Comparison of ENCODE assay signal across 21 cellular contexts in the genomic region with DNA sequence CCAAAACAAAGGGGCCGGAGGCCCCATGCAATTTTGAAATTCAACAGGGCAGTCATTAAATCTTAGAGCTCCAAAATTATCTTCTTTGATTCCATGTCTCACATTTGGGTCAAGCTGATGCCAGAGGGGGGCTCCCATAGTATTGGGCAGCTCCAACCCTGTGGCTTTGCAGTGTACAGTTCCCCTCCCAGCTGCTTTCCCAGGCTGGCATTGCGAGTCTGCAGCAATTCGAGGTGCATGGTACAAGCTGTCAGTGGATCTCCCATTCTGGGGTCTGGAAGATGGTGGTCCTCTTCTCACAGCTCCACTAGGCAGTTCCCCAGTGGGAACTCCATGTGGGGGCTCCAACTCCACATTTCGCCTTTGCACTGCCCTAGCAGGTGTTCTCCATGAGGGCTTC.
DNase-seq lines count a peak whose midpoint lies in the region; ATAC-seq, FAIRE-seq and TF ChIP-seq lines count a peak whose summit lies in the region.
"Had no signal": no experiment of that assay in that cellular context is flagged by ENCODE, and none has a peak within 500 bp of the region (broad histone marks: within the 10 kb centered on the region; RNA-seq: fewer than 3 reads in every experiment).

No MANE protein-coding gene starts in this region.

- no peak for FAIRE-seq in A549 (lab: Jason Lieb, UNC)
- FAIRE-seq: A204.1, D721Med, G401.6, GM12891, GM19239 had no signal

- POLR2A ChIA-PET in A549 (lab: Yijun Ruan, JAX), result no interaction called here
- POLR2A ChIA-PET in HEK293 (lab: Yijun Ruan, JAX), result no interaction called here

- no peak overlapping the region for H3K4me2 ChIP-seq in A549
- H3K4me2 ChIP-seq: BLaER1 treated with 17β-estradiol and CSF1 and Interleukin-3, amounts not matched to agents 10 nM and 100 nM had no signal

- peaks cover 12 to 19% of the 10 kb centered on the region in 2 donors for H3K9me3 Mint-ChIP-seq in stimulated activated naive B cell treated with anti-CD40 and anti-IgM and Interleukin-4, amounts not matched to agents 10 μg/mL and 1 μg/mL and 100 μg/mL, for 72 hours
- H3K9me3 Mint-ChIP-seq: CD4-positive, alpha-beta T cell; CD8-positive, alpha-beta T cell had no signal

- CTCF ChIA-PET in A549 (lab: Yijun Ruan, JAX) (no interaction called here), HEK293 (lab: Yijun Ruan, JAX) (no interaction called here)

- no peak for TF ChIP-seq RAD21 in A549 (conservative IDR thresholded peaks at IDR 0.05 in 1 of 2, IDR thresholded peaks at IDR 0.05 in 1 of 2)

- TF ChIP-seq EP300 in A549 (IDR thresholded peaks at IDR 0.05), result no peak

- TF ChIP-seq CTCF in A549 (IDR thresholded peaks at IDR 0.05) (no peak), HEK293 (tag by site-specific recombination; IDR thresholded peaks at IDR 0.05) (no peak)

- WGBS in A549 (ENCODE audit: missing lambda C conversion rate), result 80% methylated on average over 4 of the region's 4 CpGs

- peak overlapping the region; percentile 3 for H3K27ac Mint-ChIP-seq in stimulated activated naive B cell treated with anti-CD40 and anti-IgM and Interleukin-4, amounts not matched to agents 10 μg/mL and 1 μg/mL and 100 μg/mL, for 72 hours
- H3K27ac Mint-ChIP-seq: B cell; CD4-positive, alpha-beta T cell; CD8-positive, alpha-beta T cell had no signal

- H3K36me3 ChIP-seq in HEK293 (ENCODE audit: control insufficient read depth in 2 of 2, insufficient read depth in 1 of 2, low read length in 2 of 2), result no peaks in the 10 kb centered on the region

- H3K4me1 ChIP-seq in A549, result 0 out of 3 replicates have a peak, but pooled peaks cover 5% of the 10 kb centered on the region
- no peaks in the 10 kb centered on the region for H3K4me1 ChIP-seq in HEK293 (ENCODE audit: control insufficient read depth, insufficient read depth, low read length)
- H3K4me1 ChIP-seq: BLaER1 treated with 17β-estradiol and CSF1 and Interleukin-3, amounts not matched to agents 10 nM and 100 nM; Caco-2 had no signal

- H3K4me3 Mint-ChIP-seq in stimulated activated naive B cell treated with anti-CD40 and anti-IgM and Interleukin-4, amounts not matched to agents 10 μg/mL and 1 μg/mL and 100 μg/mL, for 72 hours, result no peak overlapping the region
- H3K4me3 Mint-ChIP-seq: B cell; CD4-positive, alpha-beta T cell; CD8-positive, alpha-beta T cell had no signal

- H3K27me3 Mint-ChIP-seq in stimulated activated naive B cell treated with anti-CD40 and anti-IgM and Interleukin-4, amounts not matched to agents 10 μg/mL and 1 μg/mL and 100 μg/mL, for 72 hours, result no peaks in the 10 kb centered on the region

- DNase-seq in A549 (ENCODE audit: low read depth in 1 of 2, low spot score in 1 of 2) (no peak), NCI-H1930 (lab: John Stamatoyannopoulos, UW) (no peak), NCI-H526 treated with DMSO at 0.1 percent for 48 hours (lab: John Stamatoyannopoulos, UW) (no peak)
- DNase-seq in stimulated activated naive B cell treated with anti-CD40 and anti-IgM and Interleukin-4, amounts not matched to agents 10 μg/mL and 1 μg/mL and 100 μg/mL, for 72 hours, result no peak
- DNase-seq: 8988T; AML-193; Caco-2; Calu3; CD4-positive, alpha-beta T cell; CD8-positive, alpha-beta T cell; DMS79 treated with DMSO at 0.1 percent for 48 hours; GF-D8 had no signal

- H3K36me3 Mint-ChIP-seq in stimulated activated naive B cell treated with anti-CD40 and anti-IgM and Interleukin-4, amounts not matched to agents 10 μg/mL and 1 μg/mL and 100 μg/mL, for 72 hours, result peaks cover 0 to 19% of the 10 kb centered on the region in 2 donors
- H3K36me3 Mint-ChIP-seq: CD8-positive, alpha-beta T cell had no signal

- H3K4me1 Mint-ChIP-seq in stimulated activated naive B cell treated with anti-CD40 and anti-IgM and Interleukin-4, amounts not matched to agents 10 μg/mL and 1 μg/mL and 100 μg/mL, for 72 hours, result peaks cover 6 to 13% of the 10 kb centered on the region in 2 donors
- H3K4me1 Mint-ChIP-seq: B cell had no signal

- peak; percentile 41 to 50; a peak in 3 of 6 replicates for ATAC-seq in A549
- no peak for ATAC-seq in stimulated activated naive B cell treated with anti-CD40 and anti-IgM and Interleukin-4, amounts not matched to agents 10 μg/mL and 1 μg/mL and 100 μg/mL, for 72 hours (replicated peaks)
- ATAC-seq: CD8-positive, alpha-beta T cell had no signal

- H3K4me3 ChIP-seq in A549 (no peak overlapping the region), HEK293 (ENCODE audit: low read depth, low read length) (no peak overlapping the region)
- H3K4me3 ChIP-seq: BLaER1 treated with 17β-estradiol and CSF1 and Interleukin-3, amounts not matched to agents 10 nM and 100 nM had no signal

- H3K27ac ChIP-seq in A549 (no peak overlapping the region), HEK293 (ENCODE audit: extremely low read depth, low read depth, low read length) (no peak overlapping the region)
- H3K27ac ChIP-seq: BLaER1 treated with 17β-estradiol and CSF1 and Interleukin-3, amounts not matched to agents 10 nM and 100 nM; C4-2B had no signal

- TF ChIP-seq POLR2A in A549 (IDR thresholded peaks at IDR 0.05; ENCODE audit: low read length), result no peak

- peaks cover 7% of the 10 kb centered on the region; the same call in 1 of the 3 replicates for H3K9me3 ChIP-seq in A549
- no peaks in the 10 kb centered on the region; the same call in 1 of the 2 replicates for H3K9me3 ChIP-seq in HEK293 (ENCODE audit: control insufficient read depth, insufficient read depth, low read depth, low read length)

TF ChIP-seq in A549, 52 proteins besides CTCF, POLR2A, EP300 and RAD21:
- TF ChIP-seq GATA3 (IDR thresholded peaks at IDR 0.05; ENCODE audit: borderline replicate concordance), result no peak
- TF ChIP-seq, protein P1, sequence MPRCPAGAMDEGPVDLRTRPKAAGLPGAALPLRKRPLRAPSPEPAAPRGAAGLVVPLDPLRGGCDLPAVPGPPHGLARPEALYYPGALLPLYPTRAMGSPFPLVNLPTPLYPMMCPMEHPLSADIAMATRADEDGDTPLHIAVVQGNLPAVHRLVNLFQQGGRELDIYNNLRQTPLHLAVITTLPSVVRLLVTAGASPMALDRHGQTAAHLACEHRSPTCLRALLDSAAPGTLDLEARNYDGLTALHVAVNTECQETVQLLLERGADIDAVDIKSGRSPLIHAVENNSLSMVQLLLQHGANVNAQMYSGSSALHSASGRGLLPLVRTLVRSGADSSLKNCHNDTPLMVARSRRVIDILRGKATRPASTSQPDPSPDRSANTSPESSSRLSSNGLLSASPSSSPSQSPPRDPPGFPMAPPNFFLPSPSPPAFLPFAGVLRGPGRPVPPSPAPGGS (IDR thresholded peaks at IDR 0.05), result peak; percentile 41; the same call in 1 of the 3 replicates
- TF ChIP-seq JUN (IDR thresholded peaks at IDR 0.05), result peak in 1 of 2 experiments; percentile 26; a peak in 1 of 5 replicates
- no peak for TF ChIP-seq ZNF302 (CRISPR knock-in tag; IDR thresholded peaks at IDR 0.05)
- TF ChIP-seq CHD4 (IDR thresholded peaks at IDR 0.05; ENCODE audit: borderline replicate concordance), result no peak

TF ChIP-seq in HEK293, 187 proteins besides CTCF, POLR2A, EP300 and RAD21:
- TF ChIP-seq, protein P2, sequence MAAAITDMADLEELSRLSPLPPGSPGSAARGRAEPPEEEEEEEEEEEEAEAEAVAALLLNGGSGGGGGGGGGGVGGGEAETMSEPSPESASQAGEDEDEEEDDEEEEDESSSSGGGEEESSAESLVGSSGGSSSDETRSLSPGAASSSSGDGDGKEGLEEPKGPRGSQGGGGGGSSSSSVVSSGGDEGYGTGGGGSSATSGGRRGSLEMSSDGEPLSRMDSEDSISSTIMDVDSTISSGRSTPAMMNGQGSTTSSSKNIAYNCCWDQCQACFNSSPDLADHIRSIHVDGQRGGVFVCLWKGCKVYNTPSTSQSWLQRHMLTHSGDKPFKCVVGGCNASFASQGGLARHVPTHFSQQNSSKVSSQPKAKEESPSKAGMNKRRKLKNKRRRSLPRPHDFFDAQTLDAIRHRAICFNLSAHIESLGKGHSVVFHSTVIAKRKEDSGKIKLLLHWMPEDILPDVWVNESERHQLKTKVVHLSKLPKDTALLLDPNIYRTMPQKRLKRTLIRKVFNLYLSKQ (tag by site-specific recombination; IDR thresholded peaks at IDR 0.05; ENCODE audit: borderline replicate concordance), result no peak
- TF ChIP-seq SETDB1 (IDR thresholded peaks at IDR 0.05; ENCODE audit: insufficient read length, low read length), result peak; percentile 21
TF ChIP-seq in HEK293: peak in this region for 1.

Comparison
In these comparisons a context has a peak if more than half of its experiments do, and no peak if none do; other contexts are left out.
1. ATAC-seq: peak in A549 (2 of 2); none in stimulated activated naive B cell treated with anti-CD40 and anti-IgM and Interleukin-4, amounts not matched to agents 10 μg/mL and 1 μg/mL and 100 μg/mL, for 72 hours (0 of 2).